Comparison of ENCODE assay signal across 8 cellular contexts in genomic region chr11:7385532-7385931, GRCh38.
"Had no signal": no experiment of that assay in that cellular context is flagged by ENCODE, and none has a peak within 500 bp of the region (broad histone marks: within the 10 kb centered on the region; RNA-seq: fewer than 3 reads in every experiment).

No MANE protein-coding gene starts in this region.

- DNase-seq: GM23248, GOT3, H7, HFFc6, KBM-7 had no signal

- H3K9me3 ChIP-seq: HAP-1 had no signal

- ATAC-seq: HCT116 had no signal

- H3K9ac ChIP-seq: GM23248, KMS-11 had no signal

- H3K4me3 ChIP-seq: GM23248, HAP-1 had no signal

- H3K36me3 ChIP-seq: HAP-1 had no signal

- H3K4me2 ChIP-seq: KMS-11 had no signal

- H2AFZ ChIP-seq: GM23248 had no signal

- H3K4me1 ChIP-seq: HAP-1 had no signal

- H3K27ac ChIP-seq: GM23248, KMS-11 had no signal
